18 cellular contexts compared by ENCODE assay signal in genomic region chr11:77400306-77400705, GRCh38.
"Had no signal": no experiment of that assay in that cellular context is flagged by ENCODE, and none has a peak within 500 bp of the region (broad histone marks: within the 10 kb centered on the region; RNA-seq: fewer than 3 reads in every experiment).

No MANE protein-coding gene starts in this region.

- H3K27ac Mint-ChIP-seq: activated CD4-positive, alpha-beta memory T cell treated with anti-CD3 and anti-CD28 coated beads for 36 hours; activated CD8-positive, alpha-beta memory T cell treated with anti-CD3 and anti-CD28 coated beads, Interleukin-2, amount 10 ng/mL, durations not matched to agents 7 days and 5 days; activated naive CD4-positive, alpha-beta T cell treated with anti-CD3 and anti-CD28 coated beads for 36 hours; activated naive CD8-positive, alpha-beta T cell treated with anti-CD3 and anti-CD28 coated beads, Interleukin-2, amount 50 U/mL, for 24 hours; activated T-helper 2 cell treated with anti-CD3 and anti-CD28 coated beads, Interferon-gamma antibody, Interleukin-2, Interleukin-4, amounts not matched to agents 10 μg/mL and 5 μg/mL and 100 μg/mL, durations not matched to agents 14 hours and 24 hours and 36 hours had no signal

- H3K4me1 ChIP-seq: ascending aorta, lower lobe of right lung, tibial nerve had no signal

- H3K27ac ChIP-seq: ascending aorta, gastroesophageal sphincter, lower lobe of right lung, skin epidermis, tibial nerve had no signal

- H3K9me3 ChIP-seq: ascending aorta, gastroesophageal sphincter, lower lobe of right lung, tibial nerve had no signal

- H3K4me1 Mint-ChIP-seq: neural crest cell had no signal

- H3K4me3 ChIP-seq: ascending aorta, gastroesophageal sphincter, lower lobe of right lung, skin epidermis, tibial nerve had no signal

- ATAC-seq: activated CD8-positive, alpha-beta memory T cell treated with anti-CD3 and anti-CD28 coated beads, Interleukin-2, amount 10 ng/mL, durations not matched to agents 7 days and 5 days; activated naive CD8-positive, alpha-beta T cell treated with anti-CD3 and anti-CD28 coated beads, Interleukin-2, amount 50 U/mL, for 24 hours; gastroesophageal sphincter; left colon; lower lobe of right lung had no signal

- H3K4me3 Mint-ChIP-seq: activated CD4-positive, alpha-beta memory T cell treated with anti-CD3 and anti-CD28 coated beads for 36 hours; activated CD8-positive, alpha-beta memory T cell treated with anti-CD3 and anti-CD28 coated beads, Interleukin-2, amount 10 ng/mL, durations not matched to agents 7 days and 5 days; activated naive CD4-positive, alpha-beta T cell treated with anti-CD3 and anti-CD28 coated beads for 36 hours; activated naive CD8-positive, alpha-beta T cell treated with anti-CD3 and anti-CD28 coated beads, Interleukin-2, amount 50 U/mL, for 24 hours; neural crest cell had no signal

- H3K27me3 ChIP-seq: ascending aorta, gastroesophageal sphincter, tibial nerve had no signal

- H3K9me3 Mint-ChIP-seq: activated CD4-positive, alpha-beta memory T cell treated with anti-CD3 and anti-CD28 coated beads for 36 hours; activated naive CD4-positive, alpha-beta T cell treated with anti-CD3 and anti-CD28 coated beads for 36 hours; activated T-helper 2 cell treated with anti-CD3 and anti-CD28 coated beads, Interferon-gamma antibody, Interleukin-2, Interleukin-4, amounts not matched to agents 10 μg/mL and 5 μg/mL and 100 μg/mL, durations not matched to agents 14 hours and 24 hours and 36 hours had no signal

- H3K27me3 Mint-ChIP-seq: activated CD4-positive, alpha-beta memory T cell treated with anti-CD3 and anti-CD28 coated beads for 36 hours; activated CD8-positive, alpha-beta memory T cell treated with anti-CD3 and anti-CD28 coated beads, Interleukin-2, amount 10 ng/mL, durations not matched to agents 7 days and 5 days; activated naive CD8-positive, alpha-beta T cell treated with anti-CD3 and anti-CD28 coated beads, Interleukin-2, amount 50 U/mL, for 24 hours had no signal

- H3K36me3 ChIP-seq: ascending aorta, gastroesophageal sphincter, lower lobe of right lung, tibial nerve had no signal

- DNase-seq: activated CD4-positive, alpha-beta memory T cell treated with anti-CD3 and anti-CD28 coated beads for 36 hours; activated CD8-positive, alpha-beta memory T cell treated with anti-CD3 and anti-CD28 coated beads, Interleukin-2, amount 10 ng/mL, durations not matched to agents 7 days and 5 days; activated naive CD4-positive, alpha-beta T cell treated with anti-CD3 and anti-CD28 coated beads for 36 hours; activated naive CD8-positive, alpha-beta T cell treated with anti-CD3 and anti-CD28 coated beads, Interleukin-2, amount 50 U/mL, for 24 hours; activated T-cell treated with anti-CD3 and anti-CD28 coated beads, Interleukin-2, amount 50 U/mL, for 1 hour; left colon; lower lobe of right lung; retina; stimulated activated CD4-positive, alpha-beta T cell treated with anti-CD3 and anti-CD28 coated beads, Interleukin-15, amount 100 ng/mL, for 24 hours; stimulated activated CD4-positive, alpha-beta T cell treated with anti-CD3 and anti-CD28 coated beads, Interleukin-4, amount 100 ng/mL, for 1 hour; stimulated activated naive CD4-positive, alpha-beta T cell; T1000 had no signal
